Comparison of ENCODE assay signal across 16 cellular contexts in the genomic region with DNA sequence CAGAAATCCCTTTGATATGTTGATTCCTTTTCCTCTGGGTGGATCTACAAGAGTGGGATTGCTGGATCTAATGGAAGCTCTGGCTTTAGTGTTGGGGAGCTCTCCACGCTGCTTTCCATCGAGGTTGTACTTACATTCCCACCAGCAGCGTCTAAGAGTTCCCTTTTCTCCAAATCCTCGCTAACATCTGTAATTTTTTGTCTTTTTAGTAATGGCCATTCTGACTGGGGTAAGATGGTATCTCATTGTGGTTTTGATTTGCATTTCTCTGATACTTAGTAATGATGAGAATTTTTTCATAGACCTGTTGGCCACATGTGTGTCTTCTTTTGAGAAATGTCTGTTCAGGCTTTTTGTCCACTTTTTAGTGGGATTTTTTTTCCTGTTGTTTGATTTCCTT.
"Had no signal": no experiment of that assay in that cellular context is flagged by ENCODE, and none has a peak within 500 bp of the region (broad histone marks: within the 10 kb centered on the region; RNA-seq: fewer than 3 reads in every experiment).

No MANE protein-coding gene starts in this region.

- H2AFZ ChIP-seq: hepatocyte had no signal

- ATAC-seq: activated T-cell treated with anti-CD3 and anti-CD28 coated beads, Interleukin-2, amount 50 U/mL, for 4 hours; mucosa of descending colon had no signal

- H3K27me3 Mint-ChIP-seq: activated B cell treated with CpG ODN at 0.5 μM for 24 hours; activated CD4-positive, alpha-beta memory T cell treated with anti-CD3 and anti-CD28 coated beads, Interleukin-2, amount 10 ng/mL, durations not matched to agents 7 days and 5 days had no signal

- H3K4me1 ChIP-seq: ascending aorta, esophagus muscularis mucosa, upper lobe of right lung had no signal

- H3K9me3 Mint-ChIP-seq: activated B cell treated with CpG ODN at 0.5 μM for 24 hours; activated CD4-positive, alpha-beta memory T cell treated with anti-CD3 and anti-CD28 coated beads, Interleukin-2, amount 10 ng/mL, durations not matched to agents 7 days and 5 days; activated naive CD4-positive, alpha-beta T cell treated with anti-CD3 and anti-CD28 coated beads, Interleukin-2, amount 10 ng/mL, durations not matched to agents 7 days and 5 days; activated T-cell treated with anti-CD3 and anti-CD28 coated beads, Interleukin-2, amount 50 U/mL, for 4 hours had no signal

- H3K4me3 Mint-ChIP-seq: activated B cell treated with CpG ODN at 0.5 μM for 24 hours; activated CD4-positive, alpha-beta memory T cell treated with anti-CD3 and anti-CD28 coated beads, Interleukin-2, amount 10 ng/mL, durations not matched to agents 7 days and 5 days; activated naive CD4-positive, alpha-beta T cell treated with anti-CD3 and anti-CD28 coated beads, Interleukin-2, amount 10 ng/mL, durations not matched to agents 7 days and 5 days; activated T-cell treated with anti-CD3 and anti-CD28 coated beads, Interleukin-2, amount 50 U/mL, for 4 hours; naive B cell had no signal

- H3K4me1 Mint-ChIP-seq: activated B cell treated with CpG ODN at 0.5 μM for 24 hours; activated CD4-positive, alpha-beta memory T cell treated with anti-CD3 and anti-CD28 coated beads, Interleukin-2, amount 10 ng/mL, durations not matched to agents 7 days and 5 days; activated naive CD4-positive, alpha-beta T cell treated with anti-CD3 and anti-CD28 coated beads, Interleukin-2, amount 10 ng/mL, durations not matched to agents 7 days and 5 days had no signal

- H3K27me3 ChIP-seq: ascending aorta, esophagus muscularis mucosa, hepatocyte, upper lobe of right lung had no signal

- H3K9me3 ChIP-seq: ascending aorta, esophagus muscularis mucosa, mucosa of descending colon, upper lobe of right lung had no signal

- H3K27ac Mint-ChIP-seq: activated B cell treated with CpG ODN at 0.5 μM for 24 hours; activated CD4-positive, alpha-beta memory T cell treated with anti-CD3 and anti-CD28 coated beads, Interleukin-2, amount 10 ng/mL, durations not matched to agents 7 days and 5 days; activated naive CD4-positive, alpha-beta T cell treated with anti-CD3 and anti-CD28 coated beads, Interleukin-2, amount 10 ng/mL, durations not matched to agents 7 days and 5 days; naive B cell had no signal

- H3K36me3 Mint-ChIP-seq: activated naive CD4-positive, alpha-beta T cell treated with anti-CD3 and anti-CD28 coated beads, Interleukin-2, amount 10 ng/mL, durations not matched to agents 7 days and 5 days; naive B cell had no signal

- DNase-seq: activated B cell treated with CpG ODN at 0.5 μM for 24 hours; activated CD4-positive, alpha-beta memory T cell treated with anti-CD3 and anti-CD28 coated beads, Interleukin-2, amount 10 ng/mL, durations not matched to agents 7 days and 5 days; activated CD4-positive, alpha-beta T cell treated with anti-CD3 and anti-CD28 coated beads for 48 hours; activated effector memory CD4-positive, alpha-beta T cell treated with Interleukin-2 at 50 U/mL for 16 hours; activated naive CD4-positive, alpha-beta T cell treated with anti-CD3 and anti-CD28 coated beads, Interleukin-2, amount 10 ng/mL, durations not matched to agents 7 days and 5 days; activated T-cell treated with anti-CD3 and anti-CD28 coated beads, Interleukin-2, amount 50 U/mL, for 4 hours; effector CD4-positive, alpha-beta T cell; mesenchymal stem cell; mucosa of descending colon; naive B cell; stimulated activated CD8-positive, alpha-beta memory T cell treated with anti-CD3 and anti-CD28 coated beads, Interleukin-4, amount 100 ng/mL, for 48 hours; stimulated activated naive CD4-positive, alpha-beta T cell had no signal

- H3K4me3 ChIP-seq: ascending aorta, esophagus muscularis mucosa, hepatocyte, mucosa of descending colon, upper lobe of right lung had no signal

- H3K36me3 ChIP-seq: ascending aorta, esophagus muscularis mucosa, upper lobe of right lung had no signal
